Comparison of ENCODE assay signal across 29 cellular contexts in genomic region chr20:23198815-23199214, GRCh38.
"Had no signal": no experiment of that assay in that cellular context is flagged by ENCODE, and none has a peak within 500 bp of the region (broad histone marks: within the 10 kb centered on the region; RNA-seq: fewer than 3 reads in every experiment).

No MANE protein-coding gene starts in this region.

- H3K9me3 ChIP-seq: colonic mucosa, esophagus muscularis mucosa, esophagus squamous epithelium, gastrocnemius medialis, heart right ventricle had no signal

- H3K4me3 ChIP-seq: colonic mucosa, coronary artery, dorsolateral prefrontal cortex, esophagus muscularis mucosa, esophagus squamous epithelium, gastrocnemius medialis, gastroesophageal sphincter, heart left ventricle, heart right ventricle, hepatocyte had no signal

- H3K4me1 ChIP-seq: colonic mucosa, foreskin keratinocyte, gastroesophageal sphincter had no signal

- H3K27ac ChIP-seq: colonic mucosa, coronary artery, dorsolateral prefrontal cortex, epithelial cell of prostate, esophagus muscularis mucosa, esophagus squamous epithelium, foreskin keratinocyte, gastrocnemius medialis, gastroesophageal sphincter, heart left ventricle, heart right ventricle, hepatocyte had no signal

- H2AFZ ChIP-seq: hepatocyte had no signal

- H3K79me2 ChIP-seq: hepatocyte had no signal

- FAIRE-seq: colon, endometrium, endothelial cell of umbilical vein, frontal cortex had no signal

- DNase-seq: colonic mucosa; cortex of kidney; dermis blood vessel endothelial cell; dorsolateral prefrontal cortex; effector CD4-positive, alpha-beta T cell; effector CD8-positive, alpha-beta T cell; effector memory CD4-positive, alpha-beta T cell; effector memory CD8-positive, alpha-beta T cell; endodermal cell; erythroblast; esophagus squamous epithelium; foreskin fibroblast; foreskin keratinocyte; foreskin melanocyte; gastrocnemius medialis; glutamatergic neuron; head of caudate nucleus; heart left ventricle; heart right ventricle had no signal

- H3K36me3 ChIP-seq: colonic mucosa, esophagus muscularis mucosa, esophagus squamous epithelium, gastrocnemius medialis, gastroesophageal sphincter, heart left ventricle, heart right ventricle had no signal

- H3K27me3 ChIP-seq: colonic mucosa, dorsolateral prefrontal cortex, esophagus muscularis mucosa, esophagus squamous epithelium, gastrocnemius medialis, heart left ventricle, heart right ventricle, hepatocyte had no signal

- ATAC-seq: effector memory CD8-positive, alpha-beta T cell; esophagus mucosa; foreskin keratinocyte; gastrocnemius medialis; gastroesophageal sphincter; heart left ventricle; heart right ventricle had no signal

- H3K4me2 ChIP-seq: hepatocyte had no signal
